8 cellular contexts compared by ENCODE assay signal in the genomic region with DNA sequence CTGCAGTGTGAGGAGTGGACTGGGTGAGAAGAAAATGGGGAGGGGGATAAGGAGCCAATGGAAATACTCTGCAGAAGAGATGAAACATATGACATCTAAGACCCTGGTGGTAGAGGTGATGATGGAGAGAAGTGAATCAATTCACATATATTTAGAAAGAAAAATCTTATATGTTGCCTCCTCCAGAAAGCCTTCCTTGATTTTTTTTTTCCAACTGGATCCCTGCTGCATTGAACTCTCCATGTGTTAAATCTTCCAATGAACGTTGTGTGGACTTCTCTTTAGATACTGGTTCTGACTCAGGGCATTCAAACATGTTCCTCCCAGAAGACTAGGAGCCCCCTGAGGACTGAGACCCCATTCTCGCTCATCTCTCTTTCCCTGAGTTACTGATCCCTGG.
"Had no signal": no experiment of that assay in that cellular context is flagged by ENCODE, and none has a peak within 500 bp of the region (broad histone marks: within the 10 kb centered on the region; RNA-seq: fewer than 3 reads in every experiment).

No MANE protein-coding gene starts in this region.

- ATAC-seq: GM12878 had no signal

- FAIRE-seq: G401.6, GM12878, GM12891, GM12892, GM18507, GM19239 had no signal

- DNase-seq: GDM1, GF-D8 had no signal

- H3K4me3 ChIP-seq: GM12878 had no signal
